1 cellular context compared by ENCODE assay signal in the genomic region with DNA sequence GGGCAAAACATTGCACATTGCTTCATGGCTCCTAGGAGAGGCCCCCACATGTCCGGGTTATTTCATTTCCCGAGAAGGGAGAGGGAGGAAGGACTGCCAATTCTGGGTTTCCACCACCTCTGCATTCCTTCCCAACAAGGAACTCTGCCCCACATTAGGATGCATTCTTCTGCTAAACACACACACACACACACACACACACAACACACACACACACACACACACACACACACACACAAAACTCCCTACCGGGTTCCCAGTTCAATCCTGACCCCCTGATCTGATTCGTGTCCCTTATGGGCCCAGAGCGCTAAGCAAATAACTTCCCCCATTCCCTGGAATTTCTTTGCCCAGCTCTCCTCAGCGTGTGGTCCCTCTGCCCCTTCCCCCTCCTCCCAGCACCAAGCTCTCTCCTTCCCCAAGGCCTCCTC.
TF ChIP-seq lines count a peak whose summit lies in the region.

No MANE protein-coding gene starts in this region.

TF ChIP-seq in IMR-90, 13 proteins besides CTCF, POLR2A, EP300 and RAD21:
- TF ChIP-seq FOS (IDR thresholded peaks at IDR 0.05; ENCODE audit: low read depth, low read length) (no peak), NFE2L2 (IDR thresholded peaks at IDR 0.05; ENCODE audit: low read depth, low read length) (no peak), RCOR1 (IDR thresholded peaks at IDR 0.05; ENCODE audit: insufficient replicate concordance, low read length) (no peak), MXI1 (IDR thresholded peaks at IDR 0.05; ENCODE audit: borderline replicate concordance, low read depth, low read length) (no peak), SMC3 (IDR thresholded peaks at IDR 0.05; ENCODE audit: low read depth, low read length) (no peak), CEBPB (IDR thresholded peaks at IDR 0.05; ENCODE audit: low read depth, low read length) (no peak), BHLHE40 (IDR thresholded peaks at IDR 0.05; ENCODE audit: low read depth, low read length) (no peak), RFX5 (IDR thresholded peaks at IDR 0.05; ENCODE audit: low read depth, low read length) (no peak), MAFK (IDR thresholded peaks at IDR 0.05; ENCODE audit: low read depth, low read length) (no peak), MAZ (IDR thresholded peaks at IDR 0.05; ENCODE audit: borderline replicate concordance, low read depth, low read length) (no peak)
- TF ChIP-seq, protein P1, sequence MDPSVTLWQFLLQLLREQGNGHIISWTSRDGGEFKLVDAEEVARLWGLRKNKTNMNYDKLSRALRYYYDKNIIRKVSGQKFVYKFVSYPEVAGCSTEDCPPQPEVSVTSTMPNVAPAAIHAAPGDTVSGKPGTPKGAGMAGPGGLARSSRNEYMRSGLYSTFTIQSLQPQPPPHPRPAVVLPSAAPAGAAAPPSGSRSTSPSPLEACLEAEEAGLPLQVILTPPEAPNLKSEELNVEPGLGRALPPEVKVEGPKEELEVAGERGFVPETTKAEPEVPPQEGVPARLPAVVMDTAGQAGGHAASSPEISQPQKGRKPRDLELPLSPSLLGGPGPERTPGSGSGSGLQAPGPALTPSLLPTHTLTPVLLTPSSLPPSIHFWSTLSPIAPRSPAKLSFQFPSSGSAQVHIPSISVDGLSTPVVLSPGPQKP (IDR thresholded peaks at IDR 0.05; ENCODE audit: borderline replicate concordance, low read depth, low read length), result no peak
